ENCODE assay signal across 28 cellular contexts in genomic region chr19:50830266-50831025, GRCh38. TPM values are rescaled to one million over a fixed set of nuclear protein-coding genes. Genes with fewer than 3 reads are reported as not detected.
DNase-seq lines count a peak whose midpoint lies in the region; ATAC-seq, FAIRE-seq and TF ChIP-seq lines count a peak whose summit lies in the region.
"Had no signal": no experiment of that assay in that cellular context is flagged by ENCODE, and none has a peak within 500 bp of the region (broad histone marks: within the 10 kb centered on the region; RNA-seq: fewer than 3 reads in every experiment).

No MANE protein-coding gene starts in this region.

- H3K27ac ChIP-seq in A549 (no peak overlapping the region), HepG2 (ENCODE audit: extremely low read length, insufficient read depth, low read length) (no peak overlapping the region)

- TF ChIP-seq CTCF in A549 (IDR thresholded peaks at IDR 0.05): no peak
- TF ChIP-seq CTCF in mucosa of descending colon (IDR thresholded peaks at IDR 0.05): no peak
- no peak for TF ChIP-seq CTCF in HepG2 (CRISPR knock-in tag; IDR thresholded peaks at IDR 0.05)

- H3K4me2 ChIP-seq in A549: no peak overlapping the region
- H3K4me2 ChIP-seq in HepG2 (ENCODE audit: low read depth, low read length): no peak overlapping the region

- CTCF ChIA-PET in A549 (lab: Yijun Ruan, JAX): interaction anchor here (2.2 kb wide), 1 partner anchor 9 kb away, joined by 8 read pairs; no protein-coding TSS in a partner anchor
- CTCF ChIA-PET in HepG2 (lab: Yijun Ruan, JAX; ENCODE audit: low intra/inter-chr PET ratio, low total read pairs): no interaction called here

- FAIRE-seq in A549 (lab: Jason Lieb, UNC) (no peak), HepG2 (lab: Jason Lieb, UNC) (no peak)
- FAIRE-seq: endometrium had no signal

- H3K79me2 ChIP-seq in HepG2 (ENCODE audit: insufficient read depth, low read length): no peaks in the 10 kb centered on the region

- ATAC-seq in A549 (peak; percentile 23 to 27; a peak in 2 of 6 replicates), mucosa of descending colon (peak; percentile 78), HepG2 (no peak; the same call in 2 of the 3 replicates), GM21360 (IDR thresholded peaks at IDR 0.05; ENCODE audit: unreplicated experiment) (no peak), T-helper 17 cell (no peak)
- ATAC-seq: activated CD4-positive, CD25-positive, alpha-beta regulatory T cell treated with anti-CD3 and anti-CD28 coated beads, Interleukin-2, amount 50 U/mL, for 24 hours had no signal

- no peaks in the 10 kb centered on the region for H3K36me3 ChIP-seq in mucosa of descending colon (ENCODE audit: low read depth)
- no peaks in the 10 kb centered on the region for H3K36me3 ChIP-seq in HepG2 (replicated peaks in 1 of 2; ENCODE audit: control insufficient read depth in 1 of 2, insufficient read depth in 2 of 2, low read length in 2 of 2)
- H3K36me3 ChIP-seq: BE2C had no signal

- WGBS in A549 (ENCODE audit: missing lambda C conversion rate): 55% methylated on average over 17 of the region's 17 CpGs
- WGBS in HepG2 (ENCODE audit: low lambda C conversion rate): 12% methylated on average over 16 of the region's 17 CpGs

- H3K4me3 Mint-ChIP-seq in T-helper 17 cell: no peak overlapping the region
- H3K4me3 Mint-ChIP-seq: activated CD4-positive, alpha-beta memory T cell treated with anti-CD3 and anti-CD28 coated beads, Interleukin-2, amount 10 ng/mL, durations not matched to agents 7 days and 5 days; memory B cell; naive B cell had no signal

- TF ChIP-seq POLR2A in A549 (IDR thresholded peaks at IDR 0.05; ENCODE audit: low read length) (no peak), HepG2 (IDR thresholded peaks at IDR 0.05; ENCODE audit: insufficient read depth in 1 of 2, low read depth in 2 of 2, low read length in 2 of 2) (no peak)

- DNase-seq in A549 (ENCODE audit: low read depth in 1 of 2, low spot score in 1 of 2): no peak
- DNase-seq in RPMI8226: peak; percentile 33
- peak in 1 of 3 donors; percentile 39 for DNase-seq in mucosa of descending colon
- no peak for DNase-seq in HepG2 (ENCODE audit: low spot score)
- no peak for DNase-seq in T-helper 17 cell
- DNase-seq: activated CD4-positive, alpha-beta memory T cell treated with anti-CD3 and anti-CD28 coated beads, Interleukin-2, amount 10 ng/mL, durations not matched to agents 7 days and 5 days; activated gamma-delta T cell; cortex of kidney; Karpas-422; kidney glomerular epithelial cell; naive B cell; NCI-H2029; NCI-H2227 treated with DMSO at 0.1 percent for 48 hours; NCI-H748 treated with DMSO at 0.1 percent for 48 hours; stimulated activated CD4-positive, alpha-beta T cell treated with anti-CD3 and anti-CD28 coated beads, Interleukin-12 subunit alpha, Interleukin-12 subunit beta, amount 100 ng/mL, for 4 hours; stimulated activated CD4-positive, alpha-beta T cell treated with anti-CD3 and anti-CD28 coated beads, Interleukin-4, amount 100 ng/mL, for 4 hours; SW 1271; trophoblast cell had no signal

- H3K27ac Mint-ChIP-seq in T-helper 17 cell: no peak overlapping the region
- H3K27ac Mint-ChIP-seq: activated CD4-positive, alpha-beta memory T cell treated with anti-CD3 and anti-CD28 coated beads, Interleukin-2, amount 10 ng/mL, durations not matched to agents 7 days and 5 days had no signal

- H3K4me1 ChIP-seq in A549 (peaks cover 6% of the 10 kb centered on the region; the same call in 1 of the 3 replicates), mucosa of descending colon (ENCODE audit: low read depth) (peaks cover 5% of the 10 kb centered on the region), HepG2 (ENCODE audit: insufficient read depth, low read length) (peaks cover 7% of the 10 kb centered on the region)

- no peaks in the 10 kb centered on the region for H4K20me1 ChIP-seq in HepG2 (ENCODE audit: insufficient read depth, low read length)

- peaks cover 46% of the 10 kb centered on the region for H3K27me3 Mint-ChIP-seq in T-helper 17 cell

- H3K9ac ChIP-seq in HepG2 (ENCODE audit: insufficient read depth, low read depth, low read length): no peak overlapping the region

- no peak for TF ChIP-seq EP300 in A549 (IDR thresholded peaks at IDR 0.05)
- no peak for TF ChIP-seq EP300 in HepG2 (IDR thresholded peaks at IDR 0.05; ENCODE audit: low read depth in 2 of 2, low read length in 2 of 2)
- TF ChIP-seq EP300 in HepG2 (CRISPR knock-in tag; IDR thresholded peaks at IDR 0.05; ENCODE audit: borderline replicate concordance): no peak

- H3K36me3 Mint-ChIP-seq in T-helper 17 cell (ENCODE audit: low read depth): peaks cover 2% of the 10 kb centered on the region
- H3K36me3 Mint-ChIP-seq: memory B cell had no signal

- no TSS peak for BruUV-seq in HepG2 (replicated peaks; lab: Mats Ljungman, UMichigan)

- H3K4me1 Mint-ChIP-seq in T-helper 17 cell: peaks cover 3% of the 10 kb centered on the region

- H3K27me3 ChIP-seq in HepG2 (ENCODE audit: control insufficient read depth in 1 of 2, insufficient read depth in 2 of 2, low read length in 2 of 2): peaks cover 0 to 44% of the 10 kb centered on the region in 2 experiments; a peak in 2 of 5 replicates
- H3K27me3 ChIP-seq: BE2C had no signal

- H2AFZ ChIP-seq in HepG2 (ENCODE audit: low read length): no peak overlapping the region

- H3K4me3 ChIP-seq in A549 (no peak overlapping the region), mucosa of descending colon (no peak overlapping the region), HepG2 (replicated peaks in 1 of 3; ENCODE audit: insufficient read depth in 1 of 3, low read depth in 2 of 3, low read length in 3 of 3) (no peak overlapping the region)

- H3K9me3 ChIP-seq in A549: no peaks in the 10 kb centered on the region
- H3K9me3 ChIP-seq in mucosa of descending colon: no peaks in the 10 kb centered on the region
- no peaks in the 10 kb centered on the region for H3K9me3 ChIP-seq in HepG2 (ENCODE audit: low read length)
- no peaks in the 10 kb centered on the region for H3K9me3 ChIP-seq in T-helper 17 cell (ENCODE audit: control insufficient read depth, low read length, poor library complexity, severe bottlenecking)
- H3K9me3 ChIP-seq: BE2C had no signal

- no peak for TF ChIP-seq RAD21 in A549 (conservative IDR thresholded peaks at IDR 0.05 in 1 of 2, IDR thresholded peaks at IDR 0.05 in 1 of 2)
- no peak for TF ChIP-seq RAD21 in HepG2 (CRISPR knock-in tag; IDR thresholded peaks at IDR 0.05)

- POLR2A ChIA-PET in A549 (lab: Yijun Ruan, JAX) (no interaction called here), HepG2 (lab: Yijun Ruan, JAX) (interaction anchor here (1.2 kb wide), 1 partner anchor 26 kb away, joined by 3 read pairs; no protein-coding TSS in a partner anchor)

- intact Hi-C loops in mucosa of descending colon (cut with DNase I, micrococcal nuclease) (no loop called here), HepG2 (cut with micrococcal nuclease; ENCODE audit: unreplicated experiment) (no loop called here)

- in situ Hi-C loops in HepG2 (cut with HindIII; ENCODE audit: extremely low pct_ligation_motif_present, low pct_unique_long_range_greater_than_20kb): no loop called here

RNA-seq across cellular contexts. Expression of gene KLK15, which starts 2.9 kb away (rescaled TPM):
- polyA plus RNA-seq in A549 (2011; rRNA removed) (not detected in 2 replicates), A549 (2017; fragmentation: RNase III; extraction: RNeasy Plus Mini Kit Qiagen cat#74134 plus additional on column Dnase treatment) (not detected in 3 replicates), HepG2 (2011; rRNA removed) (not detected in 2 replicates)
- polyA plus RNA-seq in A549 (2012; cell fraction: cytosol; rRNA removed): not detected in 2 replicates
- polyA plus RNA-seq in A549 (2012; cell fraction: nucleus; rRNA removed): not detected in 2 replicates
- not detected in 2 replicates for polyA minus RNA-seq in A549 (2011; rRNA and poly(A)+ RNA removed)
- total RNA-seq in mucosa of descending colon (1 to 10 TPM in 2 of 3 donors, under 1 TPM in 1; 0.92 to 3.3 (median 2.3) TPM), HepG2 (2016; rRNA removed; fragmentation: Illumina TruSeq; extraction: Trizol) (not detected in 2 replicates), T-helper 17 cell (not detected)
- not detected in 2 replicates for total RNA-seq in HepG2 (2016; cell fraction: cytosol; rRNA removed; fragmentation: Illumina TruSeq; extraction: Trizol; ENCODE audit: low read depth)
- total RNA-seq in HepG2 (2016; cell fraction: insoluble cytoplasmic fraction; rRNA removed; fragmentation: Illumina TruSeq; extraction: Trizol): not detected in 2 replicates
- total RNA-seq in HepG2 (2016; cell fraction: membrane; rRNA removed; fragmentation: Illumina TruSeq; extraction: Trizol): not detected in 2 replicates
- not detected in 2 replicates for total RNA-seq in HepG2 (2016; cell fraction: nucleus; rRNA removed; fragmentation: Illumina TruSeq; extraction: Trizol)
- polyA plus RNA-seq in HepG2 (2011; cell fraction: cytosol; rRNA removed): not detected in 2 replicates
- not detected in 2 replicates for polyA plus RNA-seq in HepG2 (2011; cell fraction: nucleus; rRNA removed)
- polyA plus RNA-seq in HepG2 (2012): not detected in 2 replicates
- polyA plus RNA-seq in HepG2 (2016; cell fraction: cytosol; fragmentation: Illumina TruSeq; extraction: Trizol; ENCODE audit: low read depth): not detected in 2 replicates
- polyA plus RNA-seq in HepG2 (2016; cell fraction: insoluble cytoplasmic fraction; fragmentation: Illumina TruSeq; extraction: Trizol; ENCODE audit: low read depth): not detected in 2 replicates
- polyA plus RNA-seq in HepG2 (2016; cell fraction: membrane; fragmentation: Illumina TruSeq; extraction: Trizol; ENCODE audit: low read depth): not detected in 2 replicates
- not detected in 2 replicates for polyA plus RNA-seq in HepG2 (2016; cell fraction: nucleus; fragmentation: Illumina TruSeq; extraction: Trizol; ENCODE audit: insufficient read depth, low read depth)
- polyA minus RNA-seq in HepG2 (2011; rRNA and poly(A)+ RNA removed; ENCODE audit: low replicate concordance): not detected in 2 replicates
- polyA minus RNA-seq in HepG2 (2011; cell fraction: cytosol; rRNA and poly(A)+ RNA removed): not detected in 2 replicates
- polyA minus RNA-seq in HepG2 (2011; cell fraction: nucleus; rRNA and poly(A)+ RNA removed): not detected in 2 replicates
- total RNA-seq: A172; activated CD4-positive, alpha-beta memory T cell treated with anti-CD3 and anti-CD28 coated beads, Interleukin-2, amount 10 ng/mL, durations not matched to agents 7 days and 5 days; bronchial epithelial cell; glomerular endothelial cell; omental fat pad had no signal

RNA-seq across cellular contexts. Expression of gene KLK1, which starts 6.9 kb away (rescaled TPM):
- polyA plus RNA-seq in A549 (2011; rRNA removed): 0.25 and 0.30 TPM in 2 replicates
- polyA plus RNA-seq in A549 (2012; cell fraction: cytosol; rRNA removed): 0.11 and 0.12 TPM in 2 replicates
- 0.07 and 0.12 TPM in 2 replicates for polyA plus RNA-seq in A549 (2012; cell fraction: nucleus; rRNA removed)
- not detected in 3 replicates for polyA plus RNA-seq in A549 (2017; fragmentation: RNase III; extraction: RNeasy Plus Mini Kit Qiagen cat#74134 plus additional on column Dnase treatment)
- polyA minus RNA-seq in A549 (2011; rRNA and poly(A)+ RNA removed): 0.97 TPM in 1 of 2 replicates, not detected in the other
- 100 to 1,000 TPM in 1 of 3 donors, 10 to 100 TPM in 2; 29.3 to 130 (median 80.6) TPM for total RNA-seq in mucosa of descending colon
- not detected in 2 replicates for total RNA-seq in HepG2 (2016; rRNA removed; fragmentation: Illumina TruSeq; extraction: Trizol)
- total RNA-seq in HepG2 (2016; cell fraction: cytosol; rRNA removed; fragmentation: Illumina TruSeq; extraction: Trizol; ENCODE audit: low read depth): not detected in 2 replicates
- not detected in 2 replicates for total RNA-seq in HepG2 (2016; cell fraction: insoluble cytoplasmic fraction; rRNA removed; fragmentation: Illumina TruSeq; extraction: Trizol)
- not detected in 2 replicates for total RNA-seq in HepG2 (2016; cell fraction: membrane; rRNA removed; fragmentation: Illumina TruSeq; extraction: Trizol)
- not detected in 2 replicates for total RNA-seq in HepG2 (2016; cell fraction: nucleus; rRNA removed; fragmentation: Illumina TruSeq; extraction: Trizol)
- polyA plus RNA-seq in HepG2 (2011; rRNA removed): not detected in 2 replicates
- not detected in 2 replicates for polyA plus RNA-seq in HepG2 (2011; cell fraction: cytosol; rRNA removed)
- not detected in 2 replicates for polyA plus RNA-seq in HepG2 (2011; cell fraction: nucleus; rRNA removed)
- polyA plus RNA-seq in HepG2 (2012): not detected in 2 replicates
- not detected in 2 replicates for polyA plus RNA-seq in HepG2 (2016; cell fraction: cytosol; fragmentation: Illumina TruSeq; extraction: Trizol; ENCODE audit: low read depth)
- polyA plus RNA-seq in HepG2 (2016; cell fraction: insoluble cytoplasmic fraction; fragmentation: Illumina TruSeq; extraction: Trizol; ENCODE audit: low read depth): not detected in 2 replicates
- not detected in 2 replicates for polyA plus RNA-seq in HepG2 (2016; cell fraction: membrane; fragmentation: Illumina TruSeq; extraction: Trizol; ENCODE audit: low read depth)
- not detected in 2 replicates for polyA plus RNA-seq in HepG2 (2016; cell fraction: nucleus; fragmentation: Illumina TruSeq; extraction: Trizol; ENCODE audit: insufficient read depth, low read depth)
- 0.72 TPM in 1 of 2 replicates, not detected in the other for polyA minus RNA-seq in HepG2 (2011; rRNA and poly(A)+ RNA removed; ENCODE audit: low replicate concordance)
- polyA minus RNA-seq in HepG2 (2011; cell fraction: cytosol; rRNA and poly(A)+ RNA removed): not detected in 2 replicates
- polyA minus RNA-seq in HepG2 (2011; cell fraction: nucleus; rRNA and poly(A)+ RNA removed): not detected in 2 replicates
- not detected for total RNA-seq in T-helper 17 cell
- total RNA-seq: A172, bronchial epithelial cell, glomerular endothelial cell had no signal

RNA-seq across cellular contexts. Expression of gene KLK3, which starts 24.3 kb away (rescaled TPM):
- polyA plus RNA-seq in A549 (2011; rRNA removed) (not detected in 2 replicates), A549 (2017; fragmentation: RNase III; extraction: RNeasy Plus Mini Kit Qiagen cat#74134 plus additional on column Dnase treatment) (not detected in 3 replicates), HepG2 (2011; rRNA removed) (not detected in 2 replicates)
- not detected in 2 replicates for polyA plus RNA-seq in A549 (2012; cell fraction: cytosol; rRNA removed)
- not detected in 2 replicates for polyA plus RNA-seq in A549 (2012; cell fraction: nucleus; rRNA removed)
- polyA minus RNA-seq in A549 (2011; rRNA and poly(A)+ RNA removed): not detected in 2 replicates
- total RNA-seq in mucosa of descending colon (1 to 10 TPM; 3.7 to 9.0 (median 4.8) TPM), HepG2 (2016; rRNA removed; fragmentation: Illumina TruSeq; extraction: Trizol) (not detected in 2 replicates), T-helper 17 cell (not detected)
- not detected in 2 replicates for total RNA-seq in HepG2 (2016; cell fraction: cytosol; rRNA removed; fragmentation: Illumina TruSeq; extraction: Trizol; ENCODE audit: low read depth)
- not detected in 2 replicates for total RNA-seq in HepG2 (2016; cell fraction: insoluble cytoplasmic fraction; rRNA removed; fragmentation: Illumina TruSeq; extraction: Trizol)
- not detected in 2 replicates for total RNA-seq in HepG2 (2016; cell fraction: membrane; rRNA removed; fragmentation: Illumina TruSeq; extraction: Trizol)
- total RNA-seq in HepG2 (2016; cell fraction: nucleus; rRNA removed; fragmentation: Illumina TruSeq; extraction: Trizol): not detected in 2 replicates
- polyA plus RNA-seq in HepG2 (2011; cell fraction: cytosol; rRNA removed): not detected in 2 replicates
- polyA plus RNA-seq in HepG2 (2011; cell fraction: nucleus; rRNA removed): not detected in 2 replicates
- not detected in 2 replicates for polyA plus RNA-seq in HepG2 (2012)
- polyA plus RNA-seq in HepG2 (2016; cell fraction: cytosol; fragmentation: Illumina TruSeq; extraction: Trizol; ENCODE audit: low read depth): not detected in 2 replicates
- polyA plus RNA-seq in HepG2 (2016; cell fraction: insoluble cytoplasmic fraction; fragmentation: Illumina TruSeq; extraction: Trizol; ENCODE audit: low read depth): not detected in 2 replicates
- polyA plus RNA-seq in HepG2 (2016; cell fraction: membrane; fragmentation: Illumina TruSeq; extraction: Trizol; ENCODE audit: low read depth): not detected in 2 replicates
- polyA plus RNA-seq in HepG2 (2016; cell fraction: nucleus; fragmentation: Illumina TruSeq; extraction: Trizol; ENCODE audit: insufficient read depth, low read depth): not detected in 2 replicates
- not detected in 2 replicates for polyA minus RNA-seq in HepG2 (2011; rRNA and poly(A)+ RNA removed; ENCODE audit: low replicate concordance)
- not detected in 2 replicates for polyA minus RNA-seq in HepG2 (2011; cell fraction: cytosol; rRNA and poly(A)+ RNA removed)
- not detected in 2 replicates for polyA minus RNA-seq in HepG2 (2011; cell fraction: nucleus; rRNA and poly(A)+ RNA removed)
- total RNA-seq: A172; activated CD4-positive, alpha-beta memory T cell treated with anti-CD3 and anti-CD28 coated beads, Interleukin-2, amount 10 ng/mL, durations not matched to agents 7 days and 5 days; bronchial epithelial cell; glomerular endothelial cell; omental fat pad had no signal

RNA-seq across cellular contexts. Expression of gene ACP4, which starts 40.2 kb away (rescaled TPM):
- not detected in 2 replicates for polyA plus RNA-seq in A549 (2011; rRNA removed)
- polyA plus RNA-seq in A549 (2012; cell fraction: cytosol; rRNA removed): not detected in 2 replicates
- polyA plus RNA-seq in A549 (2012; cell fraction: nucleus; rRNA removed): not detected in 2 replicates
- not detected in 3 replicates for polyA plus RNA-seq in A549 (2017; fragmentation: RNase III; extraction: RNeasy Plus Mini Kit Qiagen cat#74134 plus additional on column Dnase treatment)
- not detected in 2 replicates for polyA minus RNA-seq in A549 (2011; rRNA and poly(A)+ RNA removed)
- total RNA-seq in mucosa of descending colon: not detected
- total RNA-seq in HepG2 (2016; rRNA removed; fragmentation: Illumina TruSeq; extraction: Trizol): not detected in 2 replicates
- total RNA-seq in HepG2 (2016; cell fraction: cytosol; rRNA removed; fragmentation: Illumina TruSeq; extraction: Trizol; ENCODE audit: low read depth): not detected in 2 replicates
- not detected in 2 replicates for total RNA-seq in HepG2 (2016; cell fraction: insoluble cytoplasmic fraction; rRNA removed; fragmentation: Illumina TruSeq; extraction: Trizol)
- not detected in 2 replicates for total RNA-seq in HepG2 (2016; cell fraction: membrane; rRNA removed; fragmentation: Illumina TruSeq; extraction: Trizol)
- total RNA-seq in HepG2 (2016; cell fraction: nucleus; rRNA removed; fragmentation: Illumina TruSeq; extraction: Trizol): not detected in 2 replicates
- polyA plus RNA-seq in HepG2 (2011; rRNA removed): 0.08 TPM in 1 of 2 replicates, not detected in the other
- not detected in 2 replicates for polyA plus RNA-seq in HepG2 (2011; cell fraction: cytosol; rRNA removed)
- polyA plus RNA-seq in HepG2 (2011; cell fraction: nucleus; rRNA removed): 0.11 TPM in 1 of 2 replicates, not detected in the other
- not detected in 2 replicates for polyA plus RNA-seq in HepG2 (2012)
- not detected in 2 replicates for polyA plus RNA-seq in HepG2 (2016; cell fraction: cytosol; fragmentation: Illumina TruSeq; extraction: Trizol; ENCODE audit: low read depth)
- not detected in 2 replicates for polyA plus RNA-seq in HepG2 (2016; cell fraction: insoluble cytoplasmic fraction; fragmentation: Illumina TruSeq; extraction: Trizol; ENCODE audit: low read depth)
- polyA plus RNA-seq in HepG2 (2016; cell fraction: membrane; fragmentation: Illumina TruSeq; extraction: Trizol; ENCODE audit: low read depth): not detected in 2 replicates
- polyA plus RNA-seq in HepG2 (2016; cell fraction: nucleus; fragmentation: Illumina TruSeq; extraction: Trizol; ENCODE audit: insufficient read depth, low read depth): not detected in 2 replicates
- polyA minus RNA-seq in HepG2 (2011; rRNA and poly(A)+ RNA removed; ENCODE audit: low replicate concordance): not detected in 2 replicates
- not detected in 2 replicates for polyA minus RNA-seq in HepG2 (2011; cell fraction: cytosol; rRNA and poly(A)+ RNA removed)
- not detected in 2 replicates for polyA minus RNA-seq in HepG2 (2011; cell fraction: nucleus; rRNA and poly(A)+ RNA removed)
- total RNA-seq in T-helper 17 cell: not detected
- total RNA-seq: A172; activated CD4-positive, alpha-beta memory T cell treated with anti-CD3 and anti-CD28 coated beads, Interleukin-2, amount 10 ng/mL, durations not matched to agents 7 days and 5 days; bronchial epithelial cell; glomerular endothelial cell; omental fat pad had no signal
- polyA plus RNA-seq: adipose tissue had no signal

RNA-seq across cellular contexts. Expression of gene KLK2, which starts 42.8 kb away (rescaled TPM):
- 0.42 and 0.49 TPM in 2 replicates for polyA plus RNA-seq in A549 (2011; rRNA removed)
- polyA plus RNA-seq in A549 (2012; cell fraction: cytosol; rRNA removed): 0.08 and 0.22 TPM in 2 replicates
- 0.62 and 1.2 TPM in 2 replicates for polyA plus RNA-seq in A549 (2012; cell fraction: nucleus; rRNA removed)
- 0.14 to 0.36 TPM (median 0.21 TPM) in 3 replicates for polyA plus RNA-seq in A549 (2017; fragmentation: RNase III; extraction: RNeasy Plus Mini Kit Qiagen cat#74134 plus additional on column Dnase treatment)
- 0.92 and 1.2 TPM in 2 replicates for polyA minus RNA-seq in A549 (2011; rRNA and poly(A)+ RNA removed)
- under 1 TPM in 1 of 3 donors, not detected in 2; 0.43 TPM for total RNA-seq in mucosa of descending colon
- not detected in 2 replicates for total RNA-seq in HepG2 (2016; rRNA removed; fragmentation: Illumina TruSeq; extraction: Trizol)
- not detected in 2 replicates for total RNA-seq in HepG2 (2016; cell fraction: cytosol; rRNA removed; fragmentation: Illumina TruSeq; extraction: Trizol; ENCODE audit: low read depth)
- total RNA-seq in HepG2 (2016; cell fraction: insoluble cytoplasmic fraction; rRNA removed; fragmentation: Illumina TruSeq; extraction: Trizol): not detected in 2 replicates
- total RNA-seq in HepG2 (2016; cell fraction: membrane; rRNA removed; fragmentation: Illumina TruSeq; extraction: Trizol): not detected in 2 replicates
- not detected in 2 replicates for total RNA-seq in HepG2 (2016; cell fraction: nucleus; rRNA removed; fragmentation: Illumina TruSeq; extraction: Trizol)
- 0.11 TPM in 1 of 2 replicates, not detected in the other for polyA plus RNA-seq in HepG2 (2011; rRNA removed)
- polyA plus RNA-seq in HepG2 (2011; cell fraction: cytosol; rRNA removed): not detected in 2 replicates
- polyA plus RNA-seq in HepG2 (2011; cell fraction: nucleus; rRNA removed): 0.31 and 0.35 TPM in 2 replicates
- polyA plus RNA-seq in HepG2 (2012): not detected in 2 replicates
- polyA plus RNA-seq in HepG2 (2016; cell fraction: cytosol; fragmentation: Illumina TruSeq; extraction: Trizol; ENCODE audit: low read depth): not detected in 2 replicates
- not detected in 2 replicates for polyA plus RNA-seq in HepG2 (2016; cell fraction: insoluble cytoplasmic fraction; fragmentation: Illumina TruSeq; extraction: Trizol; ENCODE audit: low read depth)
- not detected in 2 replicates for polyA plus RNA-seq in HepG2 (2016; cell fraction: membrane; fragmentation: Illumina TruSeq; extraction: Trizol; ENCODE audit: low read depth)
- not detected in 2 replicates for polyA plus RNA-seq in HepG2 (2016; cell fraction: nucleus; fragmentation: Illumina TruSeq; extraction: Trizol; ENCODE audit: insufficient read depth, low read depth)
- polyA minus RNA-seq in HepG2 (2011; rRNA and poly(A)+ RNA removed; ENCODE audit: low replicate concordance): not detected in 2 replicates
- polyA minus RNA-seq in HepG2 (2011; cell fraction: cytosol; rRNA and poly(A)+ RNA removed): not detected in 2 replicates
- 0.37 and 0.64 TPM in 2 replicates for polyA minus RNA-seq in HepG2 (2011; cell fraction: nucleus; rRNA and poly(A)+ RNA removed)
- total RNA-seq in T-helper 17 cell: not detected
- total RNA-seq: A172, glomerular endothelial cell, omental fat pad had no signal

Comparison
In these comparisons a context has a peak if more than half of its experiments do, and no peak if none do; other contexts are left out.
1. ATAC-seq: peak in A549 (2 of 2) and mucosa of descending colon (single experiment); none in HepG2 (single experiment), GM21360 (single experiment) and T-helper 17 cell (single experiment).
2. RNA of gene KLK1, which starts 6.9 kb away (total RNA-seq): 29.3 to 130 TPM in mucosa of descending colon; not detected in T-helper 17 cell and not detected in HepG2; every median in the first group is over 10 times any median in the second.